8 cellular contexts compared by ENCODE assay signal in genomic region chr7:140653319-140654108, GRCh38. TPM values are rescaled to one million over a fixed set of nuclear protein-coding genes. Genes with fewer than 3 reads are reported as not detected.
DNase-seq lines count a peak whose midpoint lies in the region; ATAC-seq, FAIRE-seq and TF ChIP-seq lines count a peak whose summit lies in the region.

No MANE protein-coding gene starts in this region.

- H2BK12ac ChIP-seq in H9 (ENCODE audit: insufficient read length, low read depth, low read length): no peak overlapping the region

- no peak overlapping the region for H4K91ac ChIP-seq in H9 (ENCODE audit: insufficient read length, low read depth, low read length)

- TF ChIP-seq CTCF in H9 (conservative IDR thresholded peaks at IDR 0.05): peak; percentile 90
- peak; percentile 77 to 90 (median 82) for TF ChIP-seq CTCF in ascending aorta (IDR thresholded peaks at IDR 0.05)

- TF ChIP-seq POLR2A in GM12891 (IDR thresholded peaks at IDR 0.05; ENCODE audit: low read depth, low read length): no peak

- H2AFZ ChIP-seq in H9 (ENCODE audit: low read length): peak overlapping the region; percentile 57

- no peak overlapping the region; a peak in 1 of 5 replicates for H3K4me3 Mint-ChIP-seq in H9

- no peak overlapping the region for H3T11ph ChIP-seq in H9 (ENCODE audit: low read length)

- H3K18ac ChIP-seq in H9 (ENCODE audit: insufficient read length, low read depth, low read length): no peak overlapping the region

- no peaks in the 10 kb centered on the region for H3K79me1 ChIP-seq in H9 (ENCODE audit: insufficient read depth, low read depth, low read length, poor library complexity, severe bottlenecking)

- H3K4me1 Mint-ChIP-seq in H9: peaks cover 8 to 10% of the 10 kb centered on the region in 2 experiments; a peak in 3 of 4 replicates

- peaks cover 8% of the 10 kb centered on the region for H3K27me3 Mint-ChIP-seq in H9 (ENCODE audit: low read depth)

- no peak overlapping the region for H3K4me3 ChIP-seq in ascending aorta

- H4K8ac ChIP-seq in H9 (replicated peaks; ENCODE audit: insufficient read length, low read depth, low read length): no peak overlapping the region

- no peak overlapping the region for H2AK5ac ChIP-seq in H9 (ENCODE audit: insufficient read length, low read length)

- WGBS in H9 (ENCODE audit: extremely low coverage, insufficient read length, low lambda C conversion rate): no CpG with 5 or more reads among the region's 15 CpGs

- H2BK20ac ChIP-seq in H9 (ENCODE audit: low read depth, low read length, poor library complexity, severe bottlenecking): no peak overlapping the region

- ATAC-seq in left ventricle myocardium superior: peak; percentile 68
- no peak for ATAC-seq in GM21390 (IDR thresholded peaks at IDR 0.05; ENCODE audit: unreplicated experiment)

- H4K5ac ChIP-seq in H9 (ENCODE audit: insufficient read length, low read depth, low read length): no peak overlapping the region

- H3K9me3 ChIP-seq in H9 (ENCODE audit: control insufficient read depth, low read depth, low read length): no peaks in the 10 kb centered on the region
- H3K9me3 ChIP-seq in ascending aorta: no peaks in the 10 kb centered on the region

- H3K36me3 ChIP-seq in ascending aorta: no peaks in the 10 kb centered on the region

- no peak overlapping the region for H2BK15ac ChIP-seq in H9 (ENCODE audit: low read depth, low read length)

- no peak for FAIRE-seq in GM12891 (lab: Jason Lieb, UNC)

- no peak overlapping the region for H3K4ac ChIP-seq in H9 (ENCODE audit: low read depth, low read length)

- DNase-seq in CD1c-positive myeloid dendritic cell (ENCODE audit: extremely low spot score): peak; percentile 83
- DNase-seq in H9: peak; percentile 77
- DNase-seq in NCI-H524 treated with DMSO at 0.1 percent for 48 hours (lab: John Stamatoyannopoulos, UW): peak; percentile 70
- DNase-seq in ascending aorta (ENCODE audit: low spot score in 2 of 2): peak in 1 of 2 donors; percentile 77
- DNase-seq in left ventricle myocardium superior: no peak
- DNase-seq in putamen (ENCODE audit: low spot score): peak; percentile 65
- DNase-seq in GM12891 (ENCODE audit: insufficient read length, low spot score): no peak

- no peaks in the 10 kb centered on the region for H3K36me3 Mint-ChIP-seq in H9 (ENCODE audit: insufficient read depth in 1 of 3, low read depth in 3 of 3)

- H3K23ac ChIP-seq in H9 (ENCODE audit: insufficient read length, low read depth, low read length): no peak overlapping the region

- H2BK120ac ChIP-seq in H9 (ENCODE audit: low read depth, low read length, poor library complexity, severe bottlenecking): no peak overlapping the region

- no peak overlapping the region for H3K9ac ChIP-seq in H9 (ENCODE audit: extremely low read depth, insufficient read length, low read length)

- H3K9me3 Mint-ChIP-seq in H9: peaks cover 2 to 3% of the 10 kb centered on the region in 2 experiments; a peak in 2 of 5 replicates

- H3K27ac ChIP-seq in H9 (ENCODE audit: insufficient read length, low read depth, low read length): no peak overlapping the region
- no peak overlapping the region for H3K27ac ChIP-seq in ascending aorta

- H3K56ac ChIP-seq in H9 (ENCODE audit: insufficient read length, low read depth, low read length): no peak overlapping the region

- H3K27me3 ChIP-seq in H9 (ENCODE audit: insufficient read depth, low read length) (no peaks in the 10 kb centered on the region), ascending aorta (no peaks in the 10 kb centered on the region)

- H3K4me1 ChIP-seq in H9 (ENCODE audit: insufficient read depth, low read length) (no peaks in the 10 kb centered on the region), ascending aorta (no peaks in the 10 kb centered on the region)

- H4K20me1 ChIP-seq in H9 (ENCODE audit: control insufficient read depth, insufficient read depth, insufficient read length): no peaks in the 10 kb centered on the region

- H3K27ac Mint-ChIP-seq in H9: no peak overlapping the region

- H3K79me2 ChIP-seq in H9 (ENCODE audit: insufficient read depth, low read length): no peaks in the 10 kb centered on the region

- H3K4me2 ChIP-seq in H9 (ENCODE audit: insufficient read depth, insufficient read length, low read length): no peak overlapping the region

- intact Hi-C loops in ascending aorta (cut with DNase I): loop anchor here (1.0 to 2.0 kb wide), 2 partner anchors 135 to 175 kb away; partner anchors contain the start of gene MKRN1
- intact Hi-C loops in left ventricle myocardium superior (cut with micrococcal nuclease): loop anchor here (5.0 kb wide), 1 partner anchor 136 kb away; no protein-coding TSS in a partner anchor

- H3K14ac ChIP-seq in H9 (ENCODE audit: insufficient read depth, low read length): no peak overlapping the region

- H2BK5ac ChIP-seq in H9 (ENCODE audit: insufficient read length, low read length): no peak overlapping the region

- no peaks in the 10 kb centered on the region for H3K23me2 ChIP-seq in H9 (ENCODE audit: insufficient read length, low read depth, low read length, poor library complexity, severe bottlenecking)

TF ChIP-seq in GM12891, 5 proteins besides CTCF, POLR2A, EP300 and RAD21:
- TF ChIP-seq POU2F2 (IDR thresholded peaks at IDR 0.05; ENCODE audit: low read depth, low read length) (no peak), SPI1 (IDR thresholded peaks at IDR 0.05; ENCODE audit: low read depth, low read length) (no peak), PAX5 (IDR thresholded peaks at IDR 0.05; ENCODE audit: insufficient read depth, low read length, severe bottlenecking) (no peak), TAF1 (IDR thresholded peaks at IDR 0.05; ENCODE audit: low read depth, low read length) (no peak), POLR2AphosphoS5 (IDR thresholded peaks at IDR 0.05; ENCODE audit: low read depth, low read length) (no peak)

RNA-seq across cellular contexts. Expression of gene DENND2A, which starts 12.9 kb away (rescaled TPM):
- total RNA-seq in H9 (2021): 7.3 and 8.2 TPM in 2 replicates
- total RNA-seq in ascending aorta: 7.5 TPM
- total RNA-seq in left ventricle myocardium superior: 14.4 TPM
- not detected for polyA plus RNA-seq in GM12891 (2012; ENCODE audit: low read depth, missing spikeins)

RNA-seq across cellular contexts. Expression of gene ADCK2, which starts 19.2 kb away (rescaled TPM):
- 12.3 and 12.4 TPM in 2 replicates for total RNA-seq in H9 (2021)
- 46.1 TPM for total RNA-seq in ascending aorta
- total RNA-seq in left ventricle myocardium superior: 10.0 TPM
- polyA plus RNA-seq in GM12891 (2012; ENCODE audit: low read depth, missing spikeins): 11.0 TPM

RNA-seq across cellular contexts. Expression of gene NDUFB2, which starts 43.0 kb away (rescaled TPM):
- total RNA-seq in H9 (2021): 177 and 185 TPM in 2 replicates
- 35.9 TPM for total RNA-seq in ascending aorta
- total RNA-seq in left ventricle myocardium superior: 726 TPM
- polyA plus RNA-seq in GM12891 (2012; ENCODE audit: low read depth, missing spikeins): 271 TPM

Comparison
In these comparisons a context has a peak if more than half of its experiments do, and no peak if none do; other contexts are left out.
1. DNase-seq: peak in CD1c-positive myeloid dendritic cell (single experiment), H9 (single experiment), NCI-H524 treated with DMSO at 0.1 percent for 48 hours (single experiment) and putamen (single experiment); none in left ventricle myocardium superior (single experiment) and GM12891 (single experiment).